1 cellular context compared by ENCODE assay signal in the genomic region with DNA sequence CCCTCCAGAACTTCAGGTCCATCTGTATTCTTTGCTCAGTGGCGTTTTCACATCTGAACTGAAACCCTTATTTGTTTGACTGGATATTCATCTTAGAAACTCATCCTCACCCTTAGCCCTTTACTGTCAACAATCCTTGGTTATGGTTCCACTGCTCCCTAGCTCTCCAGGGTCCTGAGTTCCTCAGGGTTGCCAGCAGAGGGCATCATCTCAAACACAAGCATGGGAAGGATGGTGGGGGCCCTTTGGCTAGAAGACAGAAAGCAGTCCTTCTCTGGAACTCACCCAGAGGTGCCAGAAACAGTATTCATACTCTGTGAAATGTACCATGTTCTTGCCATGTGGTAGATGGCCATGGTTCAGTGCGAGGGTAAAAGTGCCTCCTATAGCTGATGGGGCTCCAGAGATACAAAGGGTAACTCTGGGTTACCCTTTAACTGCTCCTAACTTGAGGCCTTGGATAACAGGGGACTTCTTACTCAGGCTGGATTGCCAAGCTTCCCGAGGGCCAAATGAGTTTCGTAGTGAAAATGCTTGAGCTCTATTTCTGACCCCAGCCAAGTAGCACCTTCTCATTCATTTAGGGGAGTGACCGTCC.
TF ChIP-seq lines count a peak whose summit lies in the region.

No MANE protein-coding gene starts in this region.

TF ChIP-seq in IMR-90, 13 proteins besides CTCF, POLR2A, EP300 and RAD21:
- TF ChIP-seq, protein P1, sequence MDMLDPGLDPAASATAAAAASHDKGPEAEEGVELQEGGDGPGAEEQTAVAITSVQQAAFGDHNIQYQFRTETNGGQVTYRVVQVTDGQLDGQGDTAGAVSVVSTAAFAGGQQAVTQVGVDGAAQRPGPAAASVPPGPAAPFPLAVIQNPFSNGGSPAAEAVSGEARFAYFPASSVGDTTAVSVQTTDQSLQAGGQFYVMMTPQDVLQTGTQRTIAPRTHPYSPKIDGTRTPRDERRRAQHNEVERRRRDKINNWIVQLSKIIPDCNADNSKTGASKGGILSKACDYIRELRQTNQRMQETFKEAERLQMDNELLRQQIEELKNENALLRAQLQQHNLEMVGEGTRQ (IDR thresholded peaks at IDR 0.05; ENCODE audit: low read depth, low read length): no peak
- TF ChIP-seq RFX5 (IDR thresholded peaks at IDR 0.05; ENCODE audit: low read depth, low read length) (no peak), SMC3 (IDR thresholded peaks at IDR 0.05; ENCODE audit: low read depth, low read length) (peak; percentile 47), MAZ (IDR thresholded peaks at IDR 0.05; ENCODE audit: borderline replicate concordance, low read depth, low read length) (peak; percentile 47; the same call in 1 of the 2 replicates)
